ENCODE assay signal across 11 cellular contexts in the genomic region with DNA sequence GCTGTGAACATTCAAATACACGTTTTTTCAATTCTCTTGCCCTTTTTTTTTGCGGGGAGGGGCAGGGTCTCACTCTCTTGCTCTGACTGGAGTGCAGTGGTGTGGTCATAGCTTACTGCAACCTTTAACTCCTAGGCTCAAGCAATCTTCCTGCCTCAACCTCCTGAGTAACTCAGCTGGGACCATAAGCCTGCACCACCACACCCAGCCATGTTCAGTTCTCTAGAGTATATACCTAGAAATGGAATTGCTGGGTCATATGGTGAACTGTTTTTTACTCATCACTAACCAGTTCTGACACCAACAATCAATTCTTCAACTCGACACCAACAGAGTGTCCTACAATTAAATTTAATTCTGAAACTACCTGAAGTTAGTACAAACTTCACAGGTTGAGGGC.
A peak's percentile ranks its signal among the peaks of the same experiment; 100 is the strongest.
DNase-seq lines count a peak whose midpoint lies in the region; ATAC-seq and TF ChIP-seq lines count a peak whose summit lies in the region.
"Had no signal": no experiment of that assay in that cellular context is flagged by ENCODE, and none has a peak within 500 bp of the region (broad histone marks: within the 10 kb centered on the region; RNA-seq: fewer than 3 reads in every experiment).

No MANE protein-coding gene starts in this region.

- peak overlapping the region; percentile 33 to 85 for H3K27ac Mint-ChIP-seq in activated naive CD4-positive, alpha-beta T cell treated with anti-CD3 and anti-CD28 coated beads, Interleukin-2, amount 50 U/mL, for 72 hours
- H3K27ac Mint-ChIP-seq in endodermal cell = no peak overlapping the region

- H3K4me3 ChIP-seq in BE2C (ENCODE audit: low read depth, low read length) (no peak overlapping the region), endodermal cell (ENCODE audit: low read length) (no peak overlapping the region)
- H3K4me3 ChIP-seq: SJCRH30 had no signal

- 86 to 87% methylated on average over 2 to 3 of the region's 3 CpGs for WGBS in endodermal cell (ENCODE audit: insufficient coverage in 1 of 2, insufficient read length in 1 of 2), 2 experiments

- no peaks in the 10 kb centered on the region for H3K9me3 ChIP-seq in BE2C
- H3K9me3 ChIP-seq in endodermal cell (ENCODE audit: control insufficient read depth, low read length) = no peaks in the 10 kb centered on the region
- H3K9me3 ChIP-seq: SJCRH30 had no signal

- H3K27ac ChIP-seq in endodermal cell (ENCODE audit: low read depth, low read length) = no peak overlapping the region
- H3K27ac ChIP-seq: SJCRH30 had no signal

- peak; percentile 53 for DNase-seq in activated CD4-positive, alpha-beta T cell treated with anti-CD3 and anti-CD28 coated beads for 48 hours
- no peak for DNase-seq in activated CD4-positive, alpha-beta T cell treated with anti-CD3 and anti-CD28 coated beads, Interleukin-2, amount 50 U/mL, for 1 hour
- peak in 1 of 2 donors; percentile 57 for DNase-seq in activated naive CD4-positive, alpha-beta T cell treated with anti-CD3 and anti-CD28 coated beads, Interleukin-2, amount 50 U/mL, for 72 hours (ENCODE audit: low spot score in 2 of 2)
- peak; percentile 14 to 38 for DNase-seq in stimulated activated CD4-positive, alpha-beta T cell treated with anti-CD3 and anti-CD28 coated beads, Interleukin-4, amount 100 ng/mL, for 48 hours (ENCODE audit: low read depth in 2 of 2)
- no peak for DNase-seq in BE2C
- DNase-seq in endodermal cell = no peak
- DNase-seq: GF-D8, KG1, SJCRH30 had no signal

- ATAC-seq in HG02678 (IDR thresholded peaks at IDR 0.05; ENCODE audit: unreplicated experiment) = peak; percentile 59
- peak; percentile 92 to 97 for ATAC-seq in activated naive CD4-positive, alpha-beta T cell treated with anti-CD3 and anti-CD28 coated beads, Interleukin-2, amount 50 U/mL, for 72 hours
- no peak for ATAC-seq in HG03565 (IDR thresholded peaks at IDR 0.05; ENCODE audit: unreplicated experiment)

- no peak for TF ChIP-seq CTCF in BE2C (IDR thresholded peaks at IDR 0.05; ENCODE audit: low read depth, low read length)
- no peak for TF ChIP-seq CTCF in endodermal cell (conservative IDR thresholded peaks at IDR 0.05)

- no peaks in the 10 kb centered on the region for H3K9me3 Mint-ChIP-seq in activated naive CD4-positive, alpha-beta T cell treated with anti-CD3 and anti-CD28 coated beads, Interleukin-2, amount 50 U/mL, for 72 hours
- no peaks in the 10 kb centered on the region for H3K9me3 Mint-ChIP-seq in endodermal cell

- H3K4me1 Mint-ChIP-seq in endodermal cell = peaks cover 45% of the 10 kb centered on the region

- peaks cover 56% of the 10 kb centered on the region for H3K36me3 ChIP-seq in BE2C
- H3K36me3 ChIP-seq in endodermal cell (ENCODE audit: control insufficient read depth, insufficient read depth, low read length) = peaks cover 57% of the 10 kb centered on the region

- H3K27me3 Mint-ChIP-seq in endodermal cell (ENCODE audit: insufficient read depth) = no peaks in the 10 kb centered on the region

- peaks cover 0 to 39% of the 10 kb centered on the region in 2 donors for H3K36me3 Mint-ChIP-seq in activated naive CD4-positive, alpha-beta T cell treated with anti-CD3 and anti-CD28 coated beads, Interleukin-2, amount 50 U/mL, for 72 hours
- peaks cover 39% of the 10 kb centered on the region for H3K36me3 Mint-ChIP-seq in endodermal cell (ENCODE audit: low read depth)

- H3K4me3 Mint-ChIP-seq in endodermal cell = no peak overlapping the region

- H3K27me3 ChIP-seq in BE2C = no peaks in the 10 kb centered on the region
- no peaks in the 10 kb centered on the region for H3K27me3 ChIP-seq in endodermal cell (ENCODE audit: control insufficient read depth, insufficient read depth, low read length, poor library complexity, severe bottlenecking)
- H3K27me3 ChIP-seq: SJCRH30 had no signal

- peaks cover 26% of the 10 kb centered on the region for H3K4me1 ChIP-seq in BE2C
- H3K4me1 ChIP-seq in endodermal cell (ENCODE audit: control insufficient read depth, insufficient read depth, low read length) = no peaks in the 10 kb centered on the region

- H3K9ac ChIP-seq in endodermal cell (ENCODE audit: extremely low read depth, low read length, poor library complexity, severe bottlenecking) = no peak overlapping the region

Comparison
In these comparisons a context has a peak if more than half of its experiments do, and no peak if none do; other contexts are left out.
1. DNase-seq: peak in activated CD4-positive, alpha-beta T cell treated with anti-CD3 and anti-CD28 coated beads for 48 hours (single experiment) and stimulated activated CD4-positive, alpha-beta T cell treated with anti-CD3 and anti-CD28 coated beads, Interleukin-4, amount 100 ng/mL, for 48 hours (2 of 2); none in activated CD4-positive, alpha-beta T cell treated with anti-CD3 and anti-CD28 coated beads, Interleukin-2, amount 50 U/mL, for 1 hour (single experiment), BE2C (single experiment) and endodermal cell (single experiment).